In genomic region chrX:131053076-131053475, GRCh38 we compare ENCODE assay signal across 10 cellular contexts. TPM values are rescaled to one million over a fixed set of nuclear protein-coding genes. Genes with fewer than 3 reads are reported as not detected.
"Had no signal": no experiment of that assay in that cellular context is flagged by ENCODE, and none has a peak within 500 bp of the region (broad histone marks: within the 10 kb centered on the region; RNA-seq: fewer than 3 reads in every experiment).

No MANE protein-coding gene starts in this region.

- H3K36me3 ChIP-seq: HAP-1 had no signal

- ATAC-seq: GM23338, HCT116 had no signal

- H3K9me3 ChIP-seq: HAP-1 had no signal

- FAIRE-seq: H54 had no signal

- H3K9ac ChIP-seq: GM23248 had no signal

- H2AFZ ChIP-seq: GM23248, GM23338 had no signal

- H3K4me2 ChIP-seq: GM23338 had no signal

- H3K4me3 ChIP-seq: GM23248, GM23338, HAP-1 had no signal

- DNase-seq: GM23248, GOT3, H7, H9, HCEC 1CT, HFFc6 had no signal

- H3K27ac ChIP-seq: GM23248 had no signal

RNA-seq across cellular contexts. Expression of gene ARHGAP36, which starts 5.1 kb away (rescaled TPM):
- total RNA-seq: GM23248, HFFc6 had no signal
- polyA plus RNA-seq: GM23248, GM23338 had no signal
